ENCODE assay signal across 8 cellular contexts in the genomic region with DNA sequence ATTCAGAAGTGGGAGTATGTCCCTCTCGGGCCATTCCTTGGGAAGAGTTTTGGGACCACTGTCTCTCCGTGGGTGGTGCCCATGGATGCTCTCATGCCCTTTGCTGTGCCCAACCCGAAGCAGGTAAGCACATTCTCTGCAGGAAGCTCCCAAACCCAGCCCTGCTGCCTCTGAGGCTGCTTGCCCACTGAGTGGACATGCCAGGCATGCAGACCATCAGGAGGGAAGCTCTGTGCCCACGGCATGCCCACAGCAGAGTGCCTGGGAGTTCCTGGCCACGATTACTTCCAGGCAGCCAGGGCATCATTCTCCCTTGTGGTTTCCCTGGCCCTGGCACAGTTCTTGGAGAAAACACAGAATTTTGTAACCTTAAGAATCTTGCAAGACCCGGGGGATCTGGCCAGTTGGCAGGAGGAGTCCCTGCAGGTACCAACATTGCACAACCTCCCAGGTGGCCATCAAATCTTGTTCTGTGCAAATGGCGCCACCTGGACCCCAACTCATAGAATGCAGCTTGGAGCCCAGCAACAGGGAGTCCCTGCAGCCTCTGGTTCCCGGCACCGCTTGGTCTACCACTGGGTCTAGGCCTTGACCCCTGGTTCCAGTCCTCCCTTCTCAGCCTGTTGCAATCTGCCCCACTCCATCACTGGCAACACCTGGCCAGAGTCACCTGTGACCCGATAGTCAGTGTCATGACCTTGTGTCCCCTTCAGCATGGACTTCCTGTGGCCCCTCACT. TPM values are rescaled to one million over a fixed set of nuclear protein-coding genes. Genes with fewer than 3 reads are reported as not detected.
DNase-seq lines count a peak whose midpoint lies in the region; ATAC-seq and TF ChIP-seq lines count a peak whose summit lies in the region.

No MANE protein-coding gene starts in this region.

- no peak overlapping the region for H3K4me3 ChIP-seq in CD8-positive, alpha-beta T cell (ENCODE audit: low read depth, low read length)
- no peak overlapping the region for H3K4me3 ChIP-seq in MG63

- peaks cover 17% of the 10 kb centered on the region for H3K36me3 Mint-ChIP-seq in CD8-positive, alpha-beta T cell
- H3K36me3 Mint-ChIP-seq in MCF 10A (ENCODE audit: insufficient read depth, unreplicated experiment), result peaks cover 22% of the 10 kb centered on the region

- H3K9me3 Mint-ChIP-seq in CD8-positive, alpha-beta T cell, result no peaks in the 10 kb centered on the region
- no peaks in the 10 kb centered on the region for H3K9me3 Mint-ChIP-seq in MCF 10A (ENCODE audit: unreplicated experiment)

- ATAC-seq in CD8-positive, alpha-beta T cell, result peak; percentile 77
- ATAC-seq in GM19438 (IDR thresholded peaks at IDR 0.05; ENCODE audit: low read depth, unreplicated experiment) (peak; percentile 83), left lobe of liver (peak; percentile 71), GM21360 (IDR thresholded peaks at IDR 0.05; ENCODE audit: unreplicated experiment) (no peak)

- CTCF ChIA-PET in CD8-positive, alpha-beta T cell (lab: Charles Lee), result interaction anchor here (0.7 to 2.9 kb wide), 18 partner anchors 8 to 794 kb away, joined by 3 to 17 read pairs (median 3); a partner anchor contains a TSS
- CTCF ChIA-PET in MCF 10A (lab: Yijun Ruan, JAX), result interaction anchor here (0.6 to 3.5 kb wide), 18 partner anchors 10 to 833 kb away, joined by 3 to 13 read pairs (median 3); a partner anchor contains a TSS

- no peaks in the 10 kb centered on the region for H3K36me3 ChIP-seq in CD8-positive, alpha-beta T cell (ENCODE audit: insufficient read depth, low read length)
- H3K36me3 ChIP-seq in MG63, result peaks cover 64% of the 10 kb centered on the region

- H3K27me3 ChIP-seq in CD8-positive, alpha-beta T cell (ENCODE audit: insufficient read depth, low read length), result no peaks in the 10 kb centered on the region
- H3K27me3 ChIP-seq in MG63, result no peaks in the 10 kb centered on the region

- H3K4me3 Mint-ChIP-seq in CD8-positive, alpha-beta T cell, result no peak overlapping the region
- H3K4me3 Mint-ChIP-seq in MCF 10A (ENCODE audit: unreplicated experiment), result no peak overlapping the region

- H3K27ac ChIP-seq in CD8-positive, alpha-beta T cell (ENCODE audit: low read depth, low read length), result no peak overlapping the region
- no peak overlapping the region; the same call in 1 of the 2 replicates for H3K27ac ChIP-seq in VCaP

- intact Hi-C loops in CD8-positive, alpha-beta T cell (cut with DNase I, micrococcal nuclease), result loop anchor here (1.0 to 5.0 kb wide), 7 partner anchors 113 to 792 kb away; a partner anchor contains a TSS
- intact Hi-C loops in MCF 10A (cut with micrococcal nuclease), result loop anchor here (1.0 to 10.0 kb wide), 5 partner anchors 112 to 320 kb away; a partner anchor contains a TSS

- no peaks in the 10 kb centered on the region for H3K27me3 Mint-ChIP-seq in CD8-positive, alpha-beta T cell (ENCODE audit: low read depth)
- H3K27me3 Mint-ChIP-seq in MCF 10A (ENCODE audit: insufficient read depth, unreplicated experiment), result no peaks in the 10 kb centered on the region

- no peaks in the 10 kb centered on the region for H3K9me3 ChIP-seq in CD8-positive, alpha-beta T cell (ENCODE audit: low read length)
- H3K9me3 ChIP-seq in MG63, result 0 out of 2 replicates have a peak, but pooled peaks cover 2% of the 10 kb centered on the region

- H3K27ac Mint-ChIP-seq in CD8-positive, alpha-beta T cell, result no peak overlapping the region
- no peak overlapping the region for H3K27ac Mint-ChIP-seq in MCF 10A (ENCODE audit: low read depth, unreplicated experiment)

- POLR2A ChIA-PET in CD8-positive, alpha-beta T cell (lab: Charles Lee), result interaction anchor here (1.3 kb wide), 1 partner anchor 19 kb away, joined by 3 read pairs; no protein-coding TSS in a partner anchor
- POLR2A ChIA-PET in MCF 10A (lab: Yijun Ruan, JAX), result interaction anchor here (0.6 to 3.8 kb wide), 13 partner anchors 10 to 361 kb away, joined by 3 to 35 read pairs (median 5); a partner anchor contains a TSS

- BruUV-seq in MCF 10A (replicated peaks; lab: Mats Ljungman, UMichigan), result no TSS peak

- peak; percentile 52 to 81 (median 65) for DNase-seq in CD8-positive, alpha-beta T cell
- DNase-seq in MG63, result peak; percentile 59
- DNase-seq in MCF 10A (ENCODE audit: unreplicated experiment), result peak; percentile 97
- peak; percentile 92 for DNase-seq in left lobe of liver (ENCODE audit: low spot score)
- DNase-seq in stimulated activated CD4-positive, alpha-beta T cell treated with anti-CD3 and anti-CD28 coated beads, TNF-alpha, amount 100 ng/mL, for 24 hours (ENCODE audit: low read depth in 3 of 3), result peak; percentile 49 to 70 (median 52)

- H3K4me1 ChIP-seq in CD8-positive, alpha-beta T cell (ENCODE audit: insufficient read depth, low read length), result no peaks in the 10 kb centered on the region

- TF ChIP-seq CTCF in CD8-positive, alpha-beta T cell (IDR thresholded peaks at IDR 0.05), result peak; percentile 76
- peak; percentile 92 for TF ChIP-seq CTCF in VCaP (conservative IDR thresholded peaks at IDR 0.05)
- TF ChIP-seq CTCF in MCF 10A (IDR thresholded peaks at IDR 0.05; ENCODE audit: unreplicated experiment), result peak; percentile 87

- H3K4me1 Mint-ChIP-seq in CD8-positive, alpha-beta T cell (ENCODE audit: low read depth), result no peaks in the 10 kb centered on the region
- peaks cover 46% of the 10 kb centered on the region for H3K4me1 Mint-ChIP-seq in MCF 10A (ENCODE audit: insufficient read depth, unreplicated experiment)

RNA-seq across cellular contexts. Expression of a gene that starts 20.4 kb away (rescaled TPM):
- total RNA-seq in CD8-positive, alpha-beta T cell, result 1 to 10 TPM; 1.9 to 2.2 TPM
- 44.8 and 93.3 TPM in 2 replicates for total RNA-seq in MG63 (2014; rRNA removed; shearing (Covaris generic); ENCODE audit: low replicate concordance)
- total RNA-seq in MCF 10A (2022) (25.3 and 32.8 TPM in 2 replicates), left lobe of liver (215 TPM)
